Comparison of ENCODE assay signal across 10 cellular contexts in the genomic region with DNA sequence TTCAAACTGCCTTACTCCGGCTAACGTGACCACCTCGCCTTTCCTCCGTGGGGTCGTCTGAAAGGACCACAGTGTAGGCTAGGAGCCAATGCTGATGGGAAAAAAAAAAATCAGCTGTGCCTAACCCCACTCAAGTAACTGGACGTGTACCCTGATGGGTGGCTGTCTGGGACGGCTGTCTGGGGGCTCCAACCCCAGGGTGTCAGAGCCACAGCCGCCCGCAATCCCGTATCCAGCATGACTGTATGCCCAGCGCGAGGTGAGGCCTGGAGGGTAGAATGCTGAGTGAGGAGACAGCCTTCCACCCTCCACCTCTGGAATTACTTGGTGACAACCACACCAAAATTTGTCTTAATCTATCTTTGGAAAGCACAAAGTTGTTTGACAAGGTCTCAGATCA. TPM values are rescaled to one million over a fixed set of nuclear protein-coding genes. Genes with fewer than 3 reads are reported as not detected.
A peak's percentile ranks its signal among the peaks of the same experiment; 100 is the strongest.
DNase-seq lines count a peak whose midpoint lies in the region; ATAC-seq and TF ChIP-seq lines count a peak whose summit lies in the region.
"Had no signal": no experiment of that assay in that cellular context is flagged by ENCODE, and none has a peak within 500 bp of the region (broad histone marks: within the 10 kb centered on the region; RNA-seq: fewer than 3 reads in every experiment).

No MANE protein-coding gene starts in this region.

- no peak overlapping the region for H2BK120ac ChIP-seq in trophoblast cell (ENCODE audit: insufficient read depth, low read length, poor library complexity)

- H4K8ac ChIP-seq in trophoblast cell (ENCODE audit: low read depth, low read length) = no peak overlapping the region

- H2BK12ac ChIP-seq in trophoblast cell (ENCODE audit: low read length) = no peak overlapping the region

- no peak overlapping the region for H4K91ac ChIP-seq in trophoblast cell (ENCODE audit: low read depth, low read length)

- intact Hi-C loops in CD8-positive, alpha-beta T cell (cut with DNase I, micrococcal nuclease) = loop anchor here in 1 of 2 experiments (2.0 kb wide), 1 partner anchor 14 kb away; no protein-coding TSS in a partner anchor
- intact Hi-C loops in dendritic cell treated with granulocyte-macrophage colony-stimulating factor and Interleukin-4, amounts not matched to agents 40 ng/mL and 50 ng/mL, for 4 days (cut with micrococcal nuclease) = no loop called here

- H3K4me3 ChIP-seq in CD8-positive, alpha-beta T cell (ENCODE audit: low read depth, low read length) = no peak overlapping the region
- H3K4me3 ChIP-seq in OCI-LY1 (ENCODE audit: low read depth, low read length, poor library complexity, severe bottlenecking) (no peak overlapping the region), trophoblast cell (ENCODE audit: low read depth, low read length) (no peak overlapping the region), MG63 (no peak overlapping the region)

- no peak overlapping the region for H4K12ac ChIP-seq in trophoblast cell (ENCODE audit: low read depth, low read length)

- no peaks in the 10 kb centered on the region for H3K27me3 ChIP-seq in CD8-positive, alpha-beta T cell (ENCODE audit: insufficient read depth, low read length)
- peaks cover 9% of the 10 kb centered on the region for H3K27me3 ChIP-seq in OCI-LY1 (ENCODE audit: insufficient read depth, low read length)
- H3K27me3 ChIP-seq in trophoblast cell (ENCODE audit: insufficient read depth, low read length) = no peaks in the 10 kb centered on the region
- H3K27me3 ChIP-seq in MG63 = no peaks in the 10 kb centered on the region

- H3K36me3 Mint-ChIP-seq in CD8-positive, alpha-beta T cell = peaks cover 62% of the 10 kb centered on the region
- peaks cover 79% of the 10 kb centered on the region for H3K36me3 Mint-ChIP-seq in dendritic cell treated with granulocyte-macrophage colony-stimulating factor and Interleukin-4, amounts not matched to agents 40 ng/mL and 50 ng/mL, for 4 days (ENCODE audit: low read depth)

- peak overlapping the region; percentile 88 for H3K4me3 Mint-ChIP-seq in CD8-positive, alpha-beta T cell
- H3K4me3 Mint-ChIP-seq in dendritic cell treated with granulocyte-macrophage colony-stimulating factor and Interleukin-4, amounts not matched to agents 40 ng/mL and 50 ng/mL, for 4 days = peak overlapping the region; percentile 7

- H3K9me3 ChIP-seq in CD8-positive, alpha-beta T cell (ENCODE audit: low read length) = no peaks in the 10 kb centered on the region
- H3K9me3 ChIP-seq in OCI-LY1 (ENCODE audit: low read length) (no peaks in the 10 kb centered on the region), trophoblast cell (ENCODE audit: insufficient read depth, low read depth, low read length) (peaks cover 2% of the 10 kb centered on the region), MG63 (no peaks in the 10 kb centered on the region)

- DNase-seq in CD8-positive, alpha-beta T cell = no peak
- DNase-seq in trophoblast cell (no peak), MG63 (no peak), KG1 (lab: John Stamatoyannopoulos, UW) (no peak), NCI-H524 (lab: John Stamatoyannopoulos, UW) (no peak), NCI-H146 (lab: John Stamatoyannopoulos, UW) (no peak)
- DNase-seq: occipital lobe; stimulated activated CD4-positive, alpha-beta T cell treated with anti-CD3 and anti-CD28 coated beads, Interleukin-4, amount 100 ng/mL, for 24 hours had no signal

- ATAC-seq in CD8-positive, alpha-beta T cell = no peak

- POLR2A ChIA-PET in CD8-positive, alpha-beta T cell (lab: Charles Lee) = interaction anchor here (0.9 kb wide), 1 partner anchor 22 kb away, joined by 3 read pairs; no protein-coding TSS in a partner anchor

- peaks cover 17% of the 10 kb centered on the region for H3K36me3 ChIP-seq in CD8-positive, alpha-beta T cell (ENCODE audit: insufficient read depth, low read length)
- H3K36me3 ChIP-seq in OCI-LY1 (ENCODE audit: insufficient read depth, low read length) = peaks cover 66% of the 10 kb centered on the region
- peaks cover 36 to 53% of the 10 kb centered on the region in 2 experiments for H3K36me3 ChIP-seq in trophoblast cell (ENCODE audit: control insufficient read depth in 1 of 2, insufficient read depth in 2 of 2, low read length in 2 of 2)
- peaks cover 59% of the 10 kb centered on the region for H3K36me3 ChIP-seq in MG63

- CTCF ChIA-PET in CD8-positive, alpha-beta T cell (lab: Charles Lee) = interaction anchor here (1.0 to 1.9 kb wide), 2 partner anchors 26 to 50 kb away, joined by 3 to 4 read pairs; no protein-coding TSS in a partner anchor

- H3K27ac Mint-ChIP-seq in CD8-positive, alpha-beta T cell = peak overlapping the region; percentile 92
- H3K27ac Mint-ChIP-seq in dendritic cell treated with granulocyte-macrophage colony-stimulating factor and Interleukin-4, amounts not matched to agents 40 ng/mL and 50 ng/mL, for 4 days = peak overlapping the region; percentile 41

- H3F3A ChIP-seq in OCI-LY1 (ENCODE audit: insufficient read depth, low read length) = no peaks in the 10 kb centered on the region

- no peak overlapping the region for H3K23ac ChIP-seq in trophoblast cell (ENCODE audit: low read length)

- H3K79me1 ChIP-seq in trophoblast cell (ENCODE audit: low read length) = peaks cover 11% of the 10 kb centered on the region

- H3K4me2 ChIP-seq in OCI-LY1 (ENCODE audit: low read length) (0 out of 2 replicates have a peak overlapping the region, but pooled peaks have one; percentile 2), trophoblast cell (ENCODE audit: low read length) (no peak overlapping the region)

- TF ChIP-seq CTCF in CD8-positive, alpha-beta T cell (IDR thresholded peaks at IDR 0.05) = no peak
- no peak for TF ChIP-seq CTCF in OCI-LY1 (IDR thresholded peaks at IDR 0.05; ENCODE audit: low read length)

- H3K9me3 Mint-ChIP-seq in CD8-positive, alpha-beta T cell = no peaks in the 10 kb centered on the region
- no peaks in the 10 kb centered on the region for H3K9me3 Mint-ChIP-seq in dendritic cell treated with granulocyte-macrophage colony-stimulating factor and Interleukin-4, amounts not matched to agents 40 ng/mL and 50 ng/mL, for 4 days

- H3K4ac ChIP-seq in trophoblast cell (ENCODE audit: low read depth, low read length) = peak overlapping the region; percentile 98

- no peak overlapping the region for H2BK5ac ChIP-seq in trophoblast cell (ENCODE audit: low read depth, low read length, poor library complexity)

- no peaks in the 10 kb centered on the region for H4K20me1 ChIP-seq in OCI-LY1 (ENCODE audit: insufficient read depth, low read length)

- no peaks in the 10 kb centered on the region for H3K27me3 Mint-ChIP-seq in CD8-positive, alpha-beta T cell (ENCODE audit: low read depth)
- H3K27me3 Mint-ChIP-seq in dendritic cell treated with granulocyte-macrophage colony-stimulating factor and Interleukin-4, amounts not matched to agents 40 ng/mL and 50 ng/mL, for 4 days = no peaks in the 10 kb centered on the region

- peaks cover 66% of the 10 kb centered on the region for H3K4me1 ChIP-seq in CD8-positive, alpha-beta T cell (ENCODE audit: insufficient read depth, low read length)
- H3K4me1 ChIP-seq in OCI-LY1 (ENCODE audit: insufficient read depth, low read length, severe bottlenecking) (peaks cover 43% of the 10 kb centered on the region), trophoblast cell (ENCODE audit: control insufficient read depth in 1 of 2, insufficient read depth in 2 of 2, low read length in 2 of 2) (peaks cover 28 to 30% of the 10 kb centered on the region in 2 experiments)

- H3K9me2 ChIP-seq in OCI-LY1 (ENCODE audit: low read depth, low read length) = no peaks in the 10 kb centered on the region

- H3K14ac ChIP-seq in trophoblast cell (ENCODE audit: low read length) = no peak overlapping the region

- H3K18ac ChIP-seq in trophoblast cell (ENCODE audit: low read length) = no peak overlapping the region

- whole genome bisulfite sequencing in trophoblast cell (ENCODE audit: extremely low coverage, insufficient coverage, insufficient read length) = no CpG with 5 or more reads among the region's 12 CpGs

- H3K27ac ChIP-seq in CD8-positive, alpha-beta T cell (ENCODE audit: low read depth, low read length) = peak overlapping the region; percentile 20
- H3K27ac ChIP-seq in OCI-LY1 (ENCODE audit: low read depth, low read length, poor library complexity, severe bottlenecking) (no peak overlapping the region), trophoblast cell (ENCODE audit: low read depth, low read length) (no peak overlapping the region)

- peaks cover 66% of the 10 kb centered on the region for H3K4me1 Mint-ChIP-seq in CD8-positive, alpha-beta T cell (ENCODE audit: low read depth)
- H3K4me1 Mint-ChIP-seq in dendritic cell treated with granulocyte-macrophage colony-stimulating factor and Interleukin-4, amounts not matched to agents 40 ng/mL and 50 ng/mL, for 4 days (ENCODE audit: low read depth) = peaks cover 76% of the 10 kb centered on the region

- no peak overlapping the region for H3K9ac ChIP-seq in OCI-LY1 (ENCODE audit: low read length)
- H3K9ac ChIP-seq in trophoblast cell (ENCODE audit: low read length) = no peak overlapping the region

- no peak overlapping the region for H2AK5ac ChIP-seq in trophoblast cell (ENCODE audit: low read length)

- H2AFZ ChIP-seq in OCI-LY1 (ENCODE audit: low read length) (no peak overlapping the region), trophoblast cell (ENCODE audit: insufficient read depth, low read length, poor library complexity) (no peak overlapping the region)

- H3K79me2 ChIP-seq in OCI-LY1 (ENCODE audit: insufficient read depth, low read length) = peaks cover 65% of the 10 kb centered on the region
- H3K79me2 ChIP-seq in trophoblast cell (ENCODE audit: control insufficient read depth, insufficient read depth, low read length, poor library complexity) = peaks cover 58% of the 10 kb centered on the region

RNA-seq across cellular contexts. Expression of gene CSNK1D, which starts 2.8 kb away (rescaled TPM):
- 100 to 1,000 TPM; 369 to 393 TPM for total RNA-seq in CD8-positive, alpha-beta T cell
- polyA plus RNA-seq in trophoblast cell (2013) = 106 and 112 TPM in 2 replicates
- total RNA-seq in MG63 (2014; rRNA removed; shearing (Covaris generic); ENCODE audit: low replicate concordance) = 60.2 and 104 TPM in 2 replicates

RNA-seq across cellular contexts. Expression of gene SLC16A3, which starts 41.8 kb away (rescaled TPM):
- 100 to 1,000 TPM in 1 of 2 experiments, 10 to 100 TPM in 1; 94.0 to 103 TPM for total RNA-seq in CD8-positive, alpha-beta T cell
- 106 and 112 TPM in 2 replicates for polyA plus RNA-seq in trophoblast cell (2013)
- total RNA-seq in MG63 (2014; rRNA removed; shearing (Covaris generic); ENCODE audit: low replicate concordance) = 529 and 652 TPM in 2 replicates

RNA-seq across cellular contexts. Expression of gene CD7, which starts 46.8 kb away (rescaled TPM):
- 100 to 1,000 TPM; 369 to 385 TPM for total RNA-seq in CD8-positive, alpha-beta T cell
- polyA plus RNA-seq in trophoblast cell (2013) = 0.18 and 0.22 TPM in 2 replicates
- total RNA-seq in MG63 (2014; rRNA removed; shearing (Covaris generic); ENCODE audit: low replicate concordance) = not detected in 2 replicates
- total RNA-seq: occipital lobe had no signal

RNA-seq across cellular contexts. Expression of gene CCDC57, which starts 58.0 kb away (rescaled TPM):
- total RNA-seq in CD8-positive, alpha-beta T cell = 100 to 1,000 TPM; 175 to 184 TPM
- 16.0 and 17.2 TPM in 2 replicates for polyA plus RNA-seq in trophoblast cell (2013)
- total RNA-seq in MG63 (2014; rRNA removed; shearing (Covaris generic); ENCODE audit: low replicate concordance) = 6.9 and 8.2 TPM in 2 replicates

Comparison
In these comparisons a context has a peak if more than half of its experiments do, and no peak if none do; other contexts are left out.
1. RNA of gene CD7, which starts 46.8 kb away (total RNA-seq): 369 to 385 TPM in CD8-positive, alpha-beta T cell; not detected in MG63; every median in the first group is over 100 times any median in the second.